Comparison of ENCODE assay signal across 15 cellular contexts in genomic region chr10:112585052-112585451, GRCh38.
DNase-seq lines count a peak whose midpoint lies in the region; ATAC-seq and TF ChIP-seq lines count a peak whose summit lies in the region.
"Had no signal": no experiment of that assay in that cellular context is flagged by ENCODE, and none has a peak within 500 bp of the region (broad histone marks: within the 10 kb centered on the region; RNA-seq: fewer than 3 reads in every experiment).

No MANE protein-coding gene starts in this region.

- POLR2A ChIA-PET in RWPE1 (lab: Yijun Ruan, JAX; ENCODE audit: low non-redundant PET) (no interaction called here), HEK293T (lab: Yijun Ruan, JAX) (no interaction called here)

- ATAC-seq in activated CD4-positive, CD25-positive, alpha-beta regulatory T cell treated with anti-CD3 and anti-CD28 coated beads, Interleukin-2, amount 50 U/mL, for 24 hours = no peak
- ATAC-seq in HG03139 (IDR thresholded peaks at IDR 0.05; ENCODE audit: unreplicated experiment) = no peak

- no peaks in the 10 kb centered on the region for H3K79me2 ChIP-seq in fibroblast of lung (ENCODE audit: control insufficient read depth, insufficient read depth, low read length)
- H3K79me2 ChIP-seq: parathyroid adenoma had no signal

- no peak overlapping the region for H2AFZ ChIP-seq in fibroblast of lung (ENCODE audit: low read length)
- H2AFZ ChIP-seq: parathyroid adenoma had no signal

- H3K27me3 ChIP-seq in fibroblast of lung (ENCODE audit: control insufficient read depth, insufficient read depth, low read length) (no peaks in the 10 kb centered on the region), prostate gland (replicated peaks; ENCODE audit: insufficient read depth) (no peaks in the 10 kb centered on the region)
- H3K27me3 ChIP-seq: colonic mucosa had no signal

- H3K27ac ChIP-seq in RWPE1 (no peak overlapping the region), fibroblast of lung (ENCODE audit: insufficient read depth, low read length) (no peak overlapping the region), prostate gland (no peak overlapping the region)
- H3K27ac ChIP-seq: colonic mucosa, lower lobe of right lung, parathyroid adenoma had no signal

- no peaks in the 10 kb centered on the region for H4K20me1 ChIP-seq in fibroblast of lung (ENCODE audit: control insufficient read depth, extremely low read depth, insufficient read depth, low read length)

- H3K4me3 ChIP-seq in fibroblast of lung (replicated peaks in 1 of 4; ENCODE audit: control extremely low read depth in 1 of 4, insufficient read depth in 1 of 4, low read depth in 3 of 4, low read length in 4 of 4) = no peak overlapping the region
- H3K4me3 ChIP-seq in prostate gland = no peak overlapping the region
- H3K4me3 ChIP-seq: colonic mucosa, lower lobe of right lung had no signal

- no peaks in the 10 kb centered on the region for H3K36me3 ChIP-seq in fibroblast of lung (ENCODE audit: control insufficient read depth, insufficient read depth, low read length)
- H3K36me3 ChIP-seq in prostate gland = no peaks in the 10 kb centered on the region
- H3K36me3 ChIP-seq: colonic mucosa, lower lobe of right lung had no signal

- CTCF ChIA-PET in RWPE1 (lab: Yijun Ruan, JAX) = interaction anchor here (0.7 to 1.0 kb wide), 3 partner anchors 65 to 833 kb away, joined by 4 read pairs; no protein-coding TSS in a partner anchor
- CTCF ChIA-PET in HEK293T (lab: Yijun Ruan, JAX) = interaction anchor here (0.7 kb wide), 1 partner anchor 461 kb away, joined by 10 read pairs; no protein-coding TSS in a partner anchor

- no peak overlapping the region for H3K9ac ChIP-seq in fibroblast of lung (ENCODE audit: insufficient read depth, low read length)
- H3K9ac ChIP-seq: parathyroid adenoma had no signal

- peak overlapping the region; percentile 1 for H3K4me2 ChIP-seq in fibroblast of lung (ENCODE audit: extremely low read depth, insufficient read depth, low read length)

- 23% methylated on average over 4 of the region's 4 CpGs for whole genome bisulfite sequencing in prostate gland

- TF ChIP-seq CTCF in RWPE1 (conservative IDR thresholded peaks at IDR 0.05; ENCODE audit: low read depth) (no peak), fibroblast of lung (conservative IDR thresholded peaks at IDR 0.05 in 1 of 2, IDR thresholded peaks at IDR 0.05 in 1 of 2; ENCODE audit: low read depth in 1 of 2, low read length in 2 of 2) (no peak), prostate gland (IDR thresholded peaks at IDR 0.05) (no peak)

- intact Hi-C loops in prostate gland (cut with DNase I) = no loop called here

- no peaks in the 10 kb centered on the region for H3K4me1 ChIP-seq in fibroblast of lung (ENCODE audit: control insufficient read depth, extremely low read depth, insufficient read depth, low read length)
- H3K4me1 ChIP-seq in prostate gland (replicated peaks) = no peaks in the 10 kb centered on the region
- H3K4me1 ChIP-seq: colonic mucosa, lower lobe of right lung, parathyroid adenoma had no signal

- no peak for TF ChIP-seq POLR2A in prostate gland (IDR thresholded peaks at IDR 0.05)

- DNase-seq in ELR (ENCODE audit: low read depth) (peak; percentile 45), RWPE1 (ENCODE audit: low spot score) (peak; percentile 77), fibroblast of lung (ENCODE audit: low read depth in 2 of 2) (peak; percentile 53 to 68), prostate gland (ENCODE audit: low spot score) (peak; percentile 14), NCI-H226 (no peak), HEK293T (ENCODE audit: extremely low spot score) (no peak)
- DNase-seq: activated CD4-positive, alpha-beta T cell treated with anti-CD3 and anti-CD28 coated beads, Interleukin-2, amount 10 ng/mL, durations not matched to agents 7 days and 5 days; activated effector memory CD4-positive, alpha-beta T cell treated with anti-CD3 and anti-CD28 coated beads, Interleukin-2, amount 50 U/mL, for 16 hours; colonic mucosa; lower lobe of right lung; NCI-H446 treated with DMSO at 0.1 percent for 48 hours; stimulated activated naive CD4-positive, alpha-beta T cell had no signal

- no peaks in the 10 kb centered on the region for H3K9me3 ChIP-seq in fibroblast of lung (ENCODE audit: control insufficient read depth, insufficient read depth, low read depth, low read length)
- H3K9me3 ChIP-seq in prostate gland = no peaks in the 10 kb centered on the region
- H3K9me3 ChIP-seq: colonic mucosa, lower lobe of right lung had no signal

TF ChIP-seq in HEK293T, 16 proteins besides CTCF, POLR2A, EP300 and RAD21:
- TF ChIP-seq ARNT (IDR thresholded peaks at IDR 0.05) (no peak), NFRKB (IDR thresholded peaks at IDR 0.05) (no peak), ZNF384 (IDR thresholded peaks at IDR 0.05) (no peak), ELF4 (IDR thresholded peaks at IDR 0.05) (no peak), BHLHE40 (IDR thresholded peaks at IDR 0.05; ENCODE audit: borderline replicate concordance) (no peak), SUZ12 (IDR thresholded peaks at IDR 0.05) (no peak)
- TF ChIP-seq, protein P1, sequence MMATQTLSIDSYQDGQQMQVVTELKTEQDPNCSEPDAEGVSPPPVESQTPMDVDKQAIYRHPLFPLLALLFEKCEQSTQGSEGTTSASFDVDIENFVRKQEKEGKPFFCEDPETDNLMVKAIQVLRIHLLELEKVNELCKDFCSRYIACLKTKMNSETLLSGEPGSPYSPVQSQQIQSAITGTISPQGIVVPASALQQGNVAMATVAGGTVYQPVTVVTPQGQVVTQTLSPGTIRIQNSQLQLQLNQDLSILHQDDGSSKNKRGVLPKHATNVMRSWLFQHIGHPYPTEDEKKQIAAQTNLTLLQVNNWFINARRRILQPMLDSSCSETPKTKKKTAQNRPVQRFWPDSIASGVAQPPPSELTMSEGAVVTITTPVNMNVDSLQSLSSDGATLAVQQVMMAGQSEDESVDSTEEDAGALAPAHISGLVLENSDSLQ (IDR thresholded peaks at IDR 0.05) = no peak

Comparison
In these comparisons a context has a peak if more than half of its experiments do, and no peak if none do; other contexts are left out.
1. DNase-seq: peak in ELR (single experiment), RWPE1 (single experiment), fibroblast of lung (2 of 2) and prostate gland (single experiment); none in NCI-H226 (single experiment) and HEK293T (single experiment).